ENCODE assay signal across 34 cellular contexts in the genomic region with DNA sequence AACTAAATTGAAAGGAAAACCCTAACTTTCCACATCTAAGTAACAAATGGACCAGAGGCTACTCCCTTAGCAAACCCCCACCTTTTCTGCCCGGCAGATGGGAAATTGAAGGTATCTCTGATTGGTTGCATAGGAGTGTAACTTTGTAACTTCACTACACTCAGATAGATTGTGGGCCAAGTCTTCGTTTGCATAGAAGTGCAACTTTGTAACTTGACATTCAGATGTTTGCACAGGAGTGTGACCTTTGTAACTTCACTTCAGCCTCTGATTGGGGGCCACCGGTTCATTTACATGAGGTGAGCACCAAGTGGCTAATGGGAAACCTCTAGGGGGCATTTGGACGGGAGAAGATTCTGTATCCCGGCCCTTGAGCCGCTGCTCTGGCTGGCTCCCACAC. TPM values are rescaled to one million over a fixed set of nuclear protein-coding genes. Genes with fewer than 3 reads are reported as not detected.
"Had no signal": no experiment of that assay in that cellular context is flagged by ENCODE, and none has a peak within 500 bp of the region (broad histone marks: within the 10 kb centered on the region; RNA-seq: fewer than 3 reads in every experiment).

No MANE protein-coding gene starts in this region.

- ATAC-seq: activated CD4-positive, alpha-beta T cell treated with anti-CD3 and anti-CD28 coated beads for 36 hours; activated CD8-positive, alpha-beta memory T cell treated with anti-CD3 and anti-CD28 coated beads, Interleukin-2, amount 10 ng/mL, durations not matched to agents 7 days and 5 days; activated CD8-positive, alpha-beta T cell treated with anti-CD3 and anti-CD28 coated beads, Interleukin-2, amount 10 ng/mL, durations not matched to agents 7 days and 5 days; activated naive CD4-positive, alpha-beta T cell treated with anti-CD3 and anti-CD28 coated beads, Interleukin-2, amount 50 U/mL, for 72 hours; gastroesophageal sphincter had no signal

- DNase-seq: activated CD4-positive, alpha-beta T cell treated with anti-CD3 and anti-CD28 coated beads for 36 hours; activated CD4-positive, alpha-beta T cell treated with anti-CD3 and anti-CD28 coated beads, Interleukin-2, amount 50 U/mL, for 1 hour; activated CD4-positive, alpha-beta T cell treated with anti-CD3 and anti-CD28 coated beads, Interleukin-2, amount 50 U/mL, for 48 hours; activated CD4-positive, CD25-positive, alpha-beta regulatory T cell; activated CD4-positive, CD25-positive, alpha-beta regulatory T cell treated with anti-CD3 and anti-CD28 coated beads, Interleukin-2, amount 50 U/mL, for 72 hours; activated CD8-positive, alpha-beta memory T cell treated with anti-CD3 and anti-CD28 coated beads, Interleukin-2, amount 10 ng/mL, durations not matched to agents 7 days and 5 days; activated CD8-positive, alpha-beta memory T cell treated with anti-CD3 and anti-CD28 coated beads, Interleukin-2, amount 50 U/mL, for 4 hours; activated CD8-positive, alpha-beta T cell treated with anti-CD3 and anti-CD28 coated beads, Interleukin-2, amount 10 ng/mL, durations not matched to agents 7 days and 5 days; activated gamma-delta T cell; activated naive CD4-positive, alpha-beta T cell; activated naive CD4-positive, alpha-beta T cell treated with anti-CD3 and anti-CD28 coated beads, Interleukin-2, amount 10 ng/mL, durations not matched to agents 7 days and 5 days; activated naive CD8-positive, alpha-beta T cell treated with anti-CD3 and anti-CD28 coated beads, Interleukin-2, amount 10 ng/mL, durations not matched to agents 7 days and 5 days; activated T-cell treated with anti-CD3 and anti-CD28 coated beads, Interleukin-2, amount 50 U/mL, for 1 hour; activated T-cell treated with anti-CD3 and anti-CD28 coated beads, Interleukin-2, amount 50 U/mL, for 48 hours; brain microvascular endothelial cell; dorsolateral prefrontal cortex; effector memory CD4-positive, alpha-beta T cell; erythroblast; esophagus squamous epithelium; foreskin melanocyte; T-helper 2 cell had no signal

- H3K4me3 ChIP-seq: coronary artery, dorsolateral prefrontal cortex, esophagus squamous epithelium, gastroesophageal sphincter had no signal

- H3K27me3 ChIP-seq: brain microvascular endothelial cell had no signal

- H3K27ac ChIP-seq: brain microvascular endothelial cell, coronary artery, dorsolateral prefrontal cortex, esophagus squamous epithelium, gastroesophageal sphincter had no signal

- H3K36me3 Mint-ChIP-seq: activated CD8-positive, alpha-beta memory T cell treated with anti-CD3 and anti-CD28 coated beads, Interleukin-2, amount 10 ng/mL, durations not matched to agents 7 days and 5 days; activated naive CD4-positive, alpha-beta T cell treated with anti-CD3 and anti-CD28 coated beads, Interleukin-2, amount 10 ng/mL, durations not matched to agents 7 days and 5 days; activated naive CD4-positive, alpha-beta T cell treated with anti-CD3 and anti-CD28 coated beads, Interleukin-2, amount 50 U/mL, for 72 hours; activated naive CD8-positive, alpha-beta T cell treated with anti-CD3 and anti-CD28 coated beads, Interleukin-2, amount 10 ng/mL, durations not matched to agents 7 days and 5 days had no signal

- H3K9me3 ChIP-seq: esophagus squamous epithelium, gastroesophageal sphincter had no signal

- H3K4me1 Mint-ChIP-seq: activated CD4-positive, alpha-beta T cell treated with anti-CD3 and anti-CD28 coated beads for 36 hours; activated CD8-positive, alpha-beta memory T cell treated with anti-CD3 and anti-CD28 coated beads, Interleukin-2, amount 10 ng/mL, durations not matched to agents 7 days and 5 days; activated naive CD4-positive, alpha-beta T cell treated with anti-CD3 and anti-CD28 coated beads, Interleukin-2, amount 10 ng/mL, durations not matched to agents 7 days and 5 days; activated naive CD8-positive, alpha-beta T cell treated with anti-CD3 and anti-CD28 coated beads, Interleukin-2, amount 10 ng/mL, durations not matched to agents 7 days and 5 days; central memory CD8-positive, alpha-beta T cell had no signal

- H3K36me3 ChIP-seq: brain microvascular endothelial cell, esophagus squamous epithelium, gastroesophageal sphincter had no signal

- H3K4me1 ChIP-seq: esophagus squamous epithelium, gastroesophageal sphincter had no signal

- H3K4me3 Mint-ChIP-seq: activated CD4-positive, alpha-beta T cell treated with anti-CD3 and anti-CD28 coated beads for 36 hours; activated CD8-positive, alpha-beta memory T cell treated with anti-CD3 and anti-CD28 coated beads, Interleukin-2, amount 10 ng/mL, durations not matched to agents 7 days and 5 days; activated CD8-positive, alpha-beta T cell treated with anti-CD3 and anti-CD28 coated beads, Interleukin-2, amount 10 ng/mL, durations not matched to agents 7 days and 5 days; activated naive CD4-positive, alpha-beta T cell treated with anti-CD3 and anti-CD28 coated beads, Interleukin-2, amount 10 ng/mL, durations not matched to agents 7 days and 5 days; activated naive CD8-positive, alpha-beta T cell treated with anti-CD3 and anti-CD28 coated beads, Interleukin-2, amount 10 ng/mL, durations not matched to agents 7 days and 5 days; activated T-helper 1 cell treated with anti-CD3 and anti-CD28 coated beads, Interleukin-12 subunit alpha, Interleukin-12 subunit beta, Interleukin-2, Interleukin-4 antibody, amounts not matched to agents 30 ng/mL and 10 ng/mL and 1 ng/mL, durations not matched to agents 14 hours and 24 hours and 36 hours; central memory CD8-positive, alpha-beta T cell; dendritic cell treated with granulocyte-macrophage colony-stimulating factor and Interleukin-4, amounts not matched to agents 40 ng/mL and 50 ng/mL, for 4 days had no signal

- H3K9me3 Mint-ChIP-seq: activated naive CD4-positive, alpha-beta T cell treated with anti-CD3 and anti-CD28 coated beads, Interleukin-2, amount 10 ng/mL, durations not matched to agents 7 days and 5 days; activated T-helper 1 cell treated with anti-CD3 and anti-CD28 coated beads, Interleukin-12 subunit alpha, Interleukin-12 subunit beta, Interleukin-2, Interleukin-4 antibody, amounts not matched to agents 30 ng/mL and 10 ng/mL and 1 ng/mL, durations not matched to agents 14 hours and 24 hours and 36 hours; dendritic cell treated with granulocyte-macrophage colony-stimulating factor and Interleukin-4, amounts not matched to agents 40 ng/mL and 50 ng/mL, for 4 days had no signal

- H3K27ac Mint-ChIP-seq: activated CD4-positive, alpha-beta T cell treated with anti-CD3 and anti-CD28 coated beads for 36 hours; activated CD8-positive, alpha-beta memory T cell treated with anti-CD3 and anti-CD28 coated beads, Interleukin-2, amount 10 ng/mL, durations not matched to agents 7 days and 5 days; activated CD8-positive, alpha-beta T cell treated with anti-CD3 and anti-CD28 coated beads, Interleukin-2, amount 10 ng/mL, durations not matched to agents 7 days and 5 days; activated naive CD4-positive, alpha-beta T cell treated with anti-CD3 and anti-CD28 coated beads, Interleukin-2, amount 10 ng/mL, durations not matched to agents 7 days and 5 days; activated naive CD4-positive, alpha-beta T cell treated with anti-CD3 and anti-CD28 coated beads, Interleukin-2, amount 50 U/mL, for 72 hours; activated naive CD8-positive, alpha-beta T cell treated with anti-CD3 and anti-CD28 coated beads, Interleukin-2, amount 10 ng/mL, durations not matched to agents 7 days and 5 days; activated T-helper 1 cell treated with anti-CD3 and anti-CD28 coated beads, Interleukin-12 subunit alpha, Interleukin-12 subunit beta, Interleukin-2, Interleukin-4 antibody, amounts not matched to agents 30 ng/mL and 10 ng/mL and 1 ng/mL, durations not matched to agents 14 hours and 24 hours and 36 hours; activated T-helper 2 cell treated with anti-CD3 and anti-CD28 coated beads, Interferon-gamma antibody, Interleukin-2, Interleukin-4, amounts not matched to agents 10 μg/mL and 5 μg/mL and 100 μg/mL, durations not matched to agents 14 hours and 24 hours and 36 hours; dendritic cell treated with granulocyte-macrophage colony-stimulating factor and Interleukin-4, amounts not matched to agents 40 ng/mL and 50 ng/mL, for 4 days had no signal

- H3K27me3 Mint-ChIP-seq: activated naive CD4-positive, alpha-beta T cell treated with anti-CD3 and anti-CD28 coated beads, Interleukin-2, amount 10 ng/mL, durations not matched to agents 7 days and 5 days; activated naive CD8-positive, alpha-beta T cell treated with anti-CD3 and anti-CD28 coated beads, Interleukin-2, amount 10 ng/mL, durations not matched to agents 7 days and 5 days; dendritic cell treated with granulocyte-macrophage colony-stimulating factor and Interleukin-4, amounts not matched to agents 40 ng/mL and 50 ng/mL, for 4 days had no signal

RNA-seq across cellular contexts. Expression of a gene that starts 59.4 kb away (rescaled TPM):
- total RNA-seq: activated CD4-positive, alpha-beta T cell treated with anti-CD3 and anti-CD28 coated beads for 36 hours; activated CD8-positive, alpha-beta memory T cell treated with anti-CD3 and anti-CD28 coated beads for 36 hours; activated CD8-positive, alpha-beta memory T cell treated with anti-CD3 and anti-CD28 coated beads, Interleukin-2, amount 10 ng/mL, durations not matched to agents 7 days and 5 days; activated CD8-positive, alpha-beta T cell treated with anti-CD3 and anti-CD28 coated beads, Interleukin-2, amount 10 ng/mL, durations not matched to agents 7 days and 5 days; activated naive CD4-positive, alpha-beta T cell treated with anti-CD3 and anti-CD28 coated beads, Interleukin-2, amount 50 U/mL, for 72 hours; activated naive CD8-positive, alpha-beta T cell treated with anti-CD3 and anti-CD28 coated beads, Interleukin-2, amount 10 ng/mL, durations not matched to agents 7 days and 5 days; activated T-helper 1 cell treated with anti-CD3 and anti-CD28 coated beads, Interleukin-12 subunit alpha, Interleukin-12 subunit beta, Interleukin-2, Interleukin-4 antibody, amounts not matched to agents 30 ng/mL and 10 ng/mL and 1 ng/mL, durations not matched to agents 14 hours and 24 hours and 36 hours; activated T-helper 2 cell treated with anti-CD3 and anti-CD28 coated beads, Interferon-gamma antibody, Interleukin-2, Interleukin-4, amounts not matched to agents 10 μg/mL and 5 μg/mL and 100 μg/mL, durations not matched to agents 14 hours and 24 hours and 36 hours; bronchial epithelial cell; cardiac septum; esophagus squamous epithelium; fibroblast of villous mesenchyme; gastroesophageal sphincter; glomerular endothelial cell; T-helper 1 cell treated with Interleukin-12 subunit alpha and Interleukin-12 subunit beta and Interleukin-4 antibody, amounts not matched to agents 30 ng/mL and 1 ng/mL, for 36 hours had no signal
